In genomic region chr3:49465269-49466034, GRCh38 we compare ENCODE assay signal across 11 cellular contexts. TPM values are rescaled to one million over a fixed set of nuclear protein-coding genes. Genes with fewer than 3 reads are reported as not detected.
DNase-seq lines count a peak whose midpoint lies in the region; ATAC-seq and TF ChIP-seq lines count a peak whose summit lies in the region.
"Had no signal": no experiment of that assay in that cellular context is flagged by ENCODE, and none has a peak within 500 bp of the region (broad histone marks: within the 10 kb centered on the region; RNA-seq: fewer than 3 reads in every experiment).

No MANE protein-coding gene starts in this region.

- H3K79me1 ChIP-seq in IMR-90 (ENCODE audit: low read depth in 1 of 2, low read length in 2 of 2): no peaks in the 10 kb centered on the region

- H2AFZ ChIP-seq in IMR-90 (replicated peaks; ENCODE audit: low read length, poor library complexity) (peak overlapping the region; percentile 66), hepatocyte (no peak overlapping the region), smooth muscle cell (ENCODE audit: low read depth) (no peak overlapping the region)

- TF ChIP-seq RAD21 in IMR-90 (IDR thresholded peaks at IDR 0.05; ENCODE audit: low read length): no peak

- H3K9me2 ChIP-seq in hepatocyte (replicated peaks; ENCODE audit: insufficient read depth): no peaks in the 10 kb centered on the region

- DNase-seq in IMR-90 (no peak), ascending aorta (ENCODE audit: low spot score in 2 of 2) (no peak), hepatocyte (ENCODE audit: low spot score) (no peak), smooth muscle cell (lab: John Stamatoyannopoulos, UW; ENCODE audit: unreplicated experiment) (no peak), KG1 (lab: John Stamatoyannopoulos, UW) (no peak)
- DNase-seq: DND-41, T-cell had no signal

- peak overlapping the region; percentile 15; the same call in 1 of the 2 replicates for H4K91ac ChIP-seq in IMR-90 (ENCODE audit: insufficient read depth, low read depth, low read length)

- H3K56ac ChIP-seq in IMR-90 (ENCODE audit: extremely low read depth, insufficient read depth, low read length): no peak overlapping the region

- no peak overlapping the region for H3K9ac ChIP-seq in IMR-90 (ENCODE audit: low read depth, low read length)
- H3K9ac ChIP-seq in smooth muscle cell (ENCODE audit: low read depth): peak overlapping the region; percentile 3

- ATAC-seq in IMR-90 (ENCODE audit: low read depth) (no peak), GM19351 (IDR thresholded peaks at IDR 0.05; ENCODE audit: unreplicated experiment) (no peak), HG02852 (IDR thresholded peaks at IDR 0.05; ENCODE audit: unreplicated experiment) (no peak), GM21717 (IDR thresholded peaks at IDR 0.05; ENCODE audit: unreplicated experiment) (no peak)
- ATAC-seq: T-cell had no signal

- POLR2A ChIA-PET in IMR-90 (lab: Charles Lee; ENCODE audit: unreplicated experiment): no interaction called here

- H2BK120ac ChIP-seq in IMR-90 (ENCODE audit: low read depth, low read length): peak overlapping the region; percentile 3

- H2BK15ac ChIP-seq in IMR-90 (ENCODE audit: low read depth, low read length): peak overlapping the region; percentile 26; the same call in 1 of the 3 replicates

- H4K20me1 ChIP-seq in IMR-90 (ENCODE audit: insufficient read depth, low read length): peaks cover 3% of the 10 kb centered on the region
- H4K20me1 ChIP-seq in hepatocyte (ENCODE audit: insufficient read depth, poor library complexity, severe bottlenecking): no peaks in the 10 kb centered on the region
- no peaks in the 10 kb centered on the region for H4K20me1 ChIP-seq in smooth muscle cell (ENCODE audit: low read depth)

- no TSS peak for BruUV-seq in IMR-90 (replicated peaks; lab: Mats Ljungman, UMichigan)

- no peak overlapping the region for H3K23ac ChIP-seq in IMR-90 (ENCODE audit: low read depth, low read length)

- no peaks in the 10 kb centered on the region for H3K9me3 ChIP-seq in IMR-90 (ENCODE audit: control insufficient read depth, insufficient read depth, low read length)
- no peaks in the 10 kb centered on the region for H3K9me3 ChIP-seq in ascending aorta
- no peaks in the 10 kb centered on the region for H3K9me3 ChIP-seq in hepatocyte (ENCODE audit: low read depth)
- H3K9me3 ChIP-seq in smooth muscle cell (replicated peaks; ENCODE audit: low read depth): no peaks in the 10 kb centered on the region
- H3K9me3 ChIP-seq: vagina had no signal

- TF ChIP-seq POLR2A in IMR-90 (IDR thresholded peaks at IDR 0.05; ENCODE audit: low read depth, low read length): no peak

- intact Hi-C loops in IMR-90 (cut with micrococcal nuclease): no loop called here
- intact Hi-C loops in ascending aorta (cut with DNase I): loop anchor here (10.0 kb wide), 1 partner anchor 371 kb away; the partner anchor contains the start of gene QRICH1

- H3K4me1 ChIP-seq in IMR-90 (ENCODE audit: control insufficient read depth, insufficient read depth, low read length) (peaks cover 20% of the 10 kb centered on the region), ascending aorta (peaks cover 9 to 12% of the 10 kb centered on the region in 2 donors), hepatocyte (ENCODE audit: insufficient read depth) (peaks cover 43% of the 10 kb centered on the region), smooth muscle cell (ENCODE audit: low read depth) (peaks cover 40% of the 10 kb centered on the region)

- no peak overlapping the region for H2AK9ac ChIP-seq in IMR-90 (replicated peaks; ENCODE audit: low read depth, low read length, poor library complexity)

- CTCF ChIA-PET in IMR-90 (lab: Yijun Ruan, JAX): no interaction called here

- H3K4me2 ChIP-seq in IMR-90 (ENCODE audit: low read depth, low read length) (no peak overlapping the region), hepatocyte (no peak overlapping the region), smooth muscle cell (peak overlapping the region; percentile 9)

- H2AK5ac ChIP-seq in IMR-90 (ENCODE audit: low read depth, low read length): peak overlapping the region; percentile 58; the same call in 1 of the 2 replicates

- no peak overlapping the region for H2BK20ac ChIP-seq in IMR-90 (ENCODE audit: low read depth, low read length)

- no peak for TF ChIP-seq CTCF in IMR-90 (conservative IDR thresholded peaks at IDR 0.05; ENCODE audit: low read depth, low read length)
- TF ChIP-seq CTCF in ascending aorta (IDR thresholded peaks at IDR 0.05): no peak
- TF ChIP-seq CTCF in hepatocyte (IDR thresholded peaks at IDR 0.05; ENCODE audit: poor library complexity): no peak
- TF ChIP-seq CTCF in smooth muscle cell (IDR thresholded peaks at IDR 0.05; ENCODE audit: borderline replicate concordance, insufficient read depth, poor library complexity, severe bottlenecking): no peak

- H3K18ac ChIP-seq in IMR-90 (ENCODE audit: low read depth, low read length): no peak overlapping the region

- H3K27me3 ChIP-seq in IMR-90 (ENCODE audit: control insufficient read depth, insufficient read depth, low read length) (no peaks in the 10 kb centered on the region), ascending aorta (no peaks in the 10 kb centered on the region), hepatocyte (no peaks in the 10 kb centered on the region), smooth muscle cell (ENCODE audit: low read depth) (no peaks in the 10 kb centered on the region)
- H3K27me3 ChIP-seq: vagina had no signal

- no peak overlapping the region for H3K27ac ChIP-seq in IMR-90 (ENCODE audit: insufficient read depth, low read length)
- H3K27ac ChIP-seq in ascending aorta: peak overlapping the region; percentile 41 to 93
- H3K27ac ChIP-seq in hepatocyte: peak overlapping the region; percentile 83
- H3K27ac ChIP-seq in smooth muscle cell (ENCODE audit: low read depth): peak overlapping the region; percentile 59
- H3K27ac ChIP-seq: vagina had no signal

- H4K8ac ChIP-seq in IMR-90 (ENCODE audit: low read depth in 2 of 2, low read length in 2 of 2): no peak overlapping the region

- no peaks in the 10 kb centered on the region for H3K79me2 ChIP-seq in hepatocyte
- H3K79me2 ChIP-seq in smooth muscle cell (ENCODE audit: low read depth): no peaks in the 10 kb centered on the region

- in situ Hi-C loops in IMR-90 (cut with MboI; ENCODE audit: low sequenced_read_pairs): no loop called here

- no peak overlapping the region for H4K5ac ChIP-seq in IMR-90 (ENCODE audit: low read depth, low read length)

- H3K4me3 ChIP-seq in IMR-90 (ENCODE audit: insufficient read depth, low read depth, low read length): no peak overlapping the region
- no peak overlapping the region for H3K4me3 ChIP-seq in ascending aorta
- no peak overlapping the region for H3K4me3 ChIP-seq in hepatocyte
- no peak overlapping the region for H3K4me3 ChIP-seq in smooth muscle cell
- H3K4me3 ChIP-seq: vagina had no signal

- dilution Hi-C loops in IMR-90 (cut with HindIII; ENCODE audit: low sequenced_read_pairs, unreplicated experiment): no loop called here

- no peaks in the 10 kb centered on the region for H3K36me3 ChIP-seq in IMR-90 (ENCODE audit: control insufficient read depth, insufficient read depth, low read length)
- no peaks in the 10 kb centered on the region for H3K36me3 ChIP-seq in ascending aorta
- H3K36me3 ChIP-seq in hepatocyte (replicated peaks; ENCODE audit: insufficient read depth, low read depth): no peaks in the 10 kb centered on the region
- no peaks in the 10 kb centered on the region for H3K36me3 ChIP-seq in smooth muscle cell (ENCODE audit: low read depth)
- H3K36me3 ChIP-seq: vagina had no signal

- 100% methylated on average over 6 of the region's 18 CpGs; no CpG with 5 or more reads in 1 of the 2 experiments for WGBS in IMR-90 (ENCODE audit: extremely low coverage in 2 of 2, insufficient read length in 1 of 2), 2 experiments
- WGBS in hepatocyte (ENCODE audit: low lambda C conversion rate, missing lambda C conversion rate): 75% methylated on average over 18 of the region's 18 CpGs
- 55% methylated on average over 18 of the region's 18 CpGs for WGBS in smooth muscle cell (ENCODE audit: low lambda C conversion rate)

- H2BK5ac ChIP-seq in IMR-90 (ENCODE audit: low read depth, low read length, poor library complexity, severe bottlenecking): peak overlapping the region; percentile 3

- no peak overlapping the region for H3K4ac ChIP-seq in IMR-90 (ENCODE audit: low read depth, low read length)

- H3F3A ChIP-seq in smooth muscle cell (ENCODE audit: low read depth): peaks cover 33% of the 10 kb centered on the region

- H3K9me1 ChIP-seq in IMR-90 (ENCODE audit: insufficient read depth, low read length): peaks cover 12% of the 10 kb centered on the region

- H3K14ac ChIP-seq in IMR-90 (replicated peaks; ENCODE audit: low read depth, low read length): no peak overlapping the region

RNA-seq across cellular contexts. Expression of gene DAG1, which starts 4.6 kb away (rescaled TPM):
- total RNA-seq in IMR-90 (2012; rRNA removed): 30.8 and 31.0 TPM in 2 replicates
- polyA plus RNA-seq in IMR-90 (2012; rRNA removed): 40.2 and 41.0 TPM in 2 replicates
- polyA plus RNA-seq in IMR-90 (2012; cell fraction: cytosol; rRNA removed): 18.8 and 41.4 TPM in 2 replicates
- polyA plus RNA-seq in IMR-90 (2012; cell fraction: nucleus; rRNA removed; ENCODE audit: low replicate concordance): 19.0 and 23.3 TPM in 2 replicates
- total RNA-seq in ascending aorta: 57.9 TPM
- 59.9 and 63.7 TPM in 2 replicates for total RNA-seq in hepatocyte
- 44.6 and 50.3 TPM in 2 replicates for polyA plus RNA-seq in hepatocyte
- 61.6 and 65.2 TPM in 2 replicates for total RNA-seq in smooth muscle cell
- 32.1 and 53.0 TPM in 2 replicates for polyA plus RNA-seq in smooth muscle cell

RNA-seq across cellular contexts. Expression of gene NICN1, which starts 36.3 kb away (rescaled TPM):
- total RNA-seq in IMR-90 (2012; rRNA removed): 2.8 and 3.4 TPM in 2 replicates
- polyA plus RNA-seq in IMR-90 (2012; rRNA removed): 8.0 and 11.4 TPM in 2 replicates
- 4.5 and 6.7 TPM in 2 replicates for polyA plus RNA-seq in IMR-90 (2012; cell fraction: cytosol; rRNA removed)
- polyA plus RNA-seq in IMR-90 (2012; cell fraction: nucleus; rRNA removed; ENCODE audit: low replicate concordance): 143 and 158 TPM in 2 replicates
- total RNA-seq in ascending aorta: 2.2 TPM
- total RNA-seq in hepatocyte: 6.7 and 8.1 TPM in 2 replicates
- polyA plus RNA-seq in hepatocyte: 10.4 and 14.0 TPM in 2 replicates
- 3.9 TPM in 2 replicates for total RNA-seq in smooth muscle cell
- polyA plus RNA-seq in smooth muscle cell: 4.5 and 4.6 TPM in 2 replicates

RNA-seq across cellular contexts. Expression of gene AMT, which starts 43.2 kb away (rescaled TPM):
- total RNA-seq in IMR-90 (2012; rRNA removed) (0.28 and 0.36 TPM in 2 replicates), ascending aorta (not detected), hepatocyte (19.0 and 26.5 TPM in 2 replicates), smooth muscle cell (10.9 and 16.1 TPM in 2 replicates)
- polyA plus RNA-seq in IMR-90 (2012; rRNA removed) (5.0 and 5.5 TPM in 2 replicates), hepatocyte (32.7 and 39.7 TPM in 2 replicates), smooth muscle cell (19.3 and 21.6 TPM in 2 replicates)
- 0.90 and 0.91 TPM in 2 replicates for polyA plus RNA-seq in IMR-90 (2012; cell fraction: cytosol; rRNA removed)
- polyA plus RNA-seq in IMR-90 (2012; cell fraction: nucleus; rRNA removed; ENCODE audit: low replicate concordance): 47.6 and 77.6 TPM in 2 replicates

RNA-seq across cellular contexts. Expression of gene TCTA, which starts 53.2 kb away (rescaled TPM):
- total RNA-seq in IMR-90 (2012; rRNA removed) (12.8 and 15.1 TPM in 2 replicates), ascending aorta (51.5 TPM), hepatocyte (20.9 and 24.5 TPM in 2 replicates), smooth muscle cell (4.3 and 11.0 TPM in 2 replicates)
- polyA plus RNA-seq in IMR-90 (2012; rRNA removed) (43.2 and 46.6 TPM in 2 replicates), hepatocyte (30.1 and 31.6 TPM in 2 replicates), smooth muscle cell (12.8 and 13.6 TPM in 2 replicates)
- polyA plus RNA-seq in IMR-90 (2012; cell fraction: cytosol; rRNA removed): 32.0 and 57.4 TPM in 2 replicates
- polyA plus RNA-seq in IMR-90 (2012; cell fraction: nucleus; rRNA removed; ENCODE audit: low replicate concordance): 14.9 and 15.1 TPM in 2 replicates

RNA-seq across cellular contexts. Expression of gene RHOA, which starts 53.7 kb away (rescaled TPM):
- total RNA-seq in IMR-90 (2012; rRNA removed) (879 and 897 TPM in 2 replicates), ascending aorta (426 TPM), hepatocyte (434 and 527 TPM in 2 replicates), smooth muscle cell (530 and 556 TPM in 2 replicates)
- polyA plus RNA-seq in IMR-90 (2012; rRNA removed) (369 and 383 TPM in 2 replicates), hepatocyte (371 and 392 TPM in 2 replicates), smooth muscle cell (440 and 447 TPM in 2 replicates)
- polyA plus RNA-seq in IMR-90 (2012; cell fraction: cytosol; rRNA removed): 692 and 1,180 TPM in 2 replicates
- 208 and 242 TPM in 2 replicates for polyA plus RNA-seq in IMR-90 (2012; cell fraction: nucleus; rRNA removed; ENCODE audit: low replicate concordance)
